ENCODE assay signal across 19 cellular contexts in genomic region chr10:103551619-103552602, GRCh38. TPM values are rescaled to one million over a fixed set of nuclear protein-coding genes. Genes with fewer than 3 reads are reported as not detected.
DNase-seq lines count a peak whose midpoint lies in the region; ATAC-seq and TF ChIP-seq lines count a peak whose summit lies in the region.
"Had no signal": no experiment of that assay in that cellular context is flagged by ENCODE, and none has a peak within 500 bp of the region (broad histone marks: within the 10 kb centered on the region; RNA-seq: fewer than 3 reads in every experiment).

No MANE protein-coding gene starts in this region.

- peak overlapping the region; percentile 93 to 98 (median 97) for H3K27ac Mint-ChIP-seq in CD14-positive monocyte
- no peak overlapping the region for H3K27ac Mint-ChIP-seq in naive thymus-derived CD4-positive, alpha-beta T cell
- H3K27ac Mint-ChIP-seq: GM23338; stimulated activated effector memory CD8-positive, alpha-beta T cell treated with anti-CD3 and anti-CD28 coated beads, Interleukin-12 subunit alpha, Interleukin-12 subunit beta, amount 100 ng/mL, for 72 hours had no signal

- H3K4me1 Mint-ChIP-seq in CD14-positive monocyte, result peaks cover 62% of the 10 kb centered on the region
- peaks cover 11 to 28% (median 15%) of the 10 kb centered on the region in 7 donors for H3K4me1 Mint-ChIP-seq in naive thymus-derived CD4-positive, alpha-beta T cell
- H3K4me1 Mint-ChIP-seq: GM23338 had no signal

- H3K27me3 Mint-ChIP-seq in CD14-positive monocyte (ENCODE audit: low read depth in 3 of 3), result peaks cover 15 to 44% (median 38%) of the 10 kb centered on the region in 3 donors
- peaks cover 0 to 19% (median 9%) of the 10 kb centered on the region in 5 donors for H3K27me3 Mint-ChIP-seq in naive thymus-derived CD4-positive, alpha-beta T cell

- POLR2A ChIA-PET in naive thymus-derived CD4-positive, alpha-beta T cell (lab: Charles Lee), result no interaction called here

- intact Hi-C loops in CD14-positive monocyte (cut with micrococcal nuclease), result no loop called here
- intact Hi-C loops in adrenal gland (cut with DNase I), result no loop called here
- intact Hi-C loops in naive thymus-derived CD4-positive, alpha-beta T cell (cut with micrococcal nuclease), result no loop called here

- DNase-seq in CD14-positive monocyte (ENCODE audit: low spot score) (peak; percentile 84), KBM-7 (peak; percentile 30), adrenal gland (peak in 4 of 7 donors; percentile 30 to 49 (median 38)), ACHN (no peak), DMS114 treated with DMSO at 0.1 percent for 48 hours (lab: John Stamatoyannopoulos, UW; ENCODE audit: unreplicated experiment) (no peak), DMS 273 (lab: John Stamatoyannopoulos, UW; ENCODE audit: unreplicated experiment) (no peak)
- DNase-seq in naive thymus-derived CD4-positive, alpha-beta T cell, result no peak
- DNase-seq: activated CD4-positive, alpha-beta T cell treated with anti-CD3 and anti-CD28 coated beads, Interleukin-2, amount 50 U/mL, for 48 hours; CD4-positive, alpha-beta memory T cell; central memory CD4-positive, alpha-beta T cell; hypothalamus; left colon; NCI-H1417 had no signal

- ATAC-seq in naive thymus-derived CD4-positive, alpha-beta T cell, result peak; percentile 65
- ATAC-seq: GM23338; left colon; stimulated activated effector memory CD8-positive, alpha-beta T cell treated with anti-CD3 and anti-CD28 coated beads, Interleukin-12 subunit alpha, Interleukin-12 subunit beta, amount 100 ng/mL, for 72 hours had no signal

- peaks cover 4 to 6% of the 10 kb centered on the region in 2 donors for H3K4me1 ChIP-seq in adrenal gland (replicated peaks in 1 of 2)
- peaks cover 0 to 11% of the 10 kb centered on the region in 2 donors for H3K4me1 ChIP-seq in naive thymus-derived CD4-positive, alpha-beta T cell (ENCODE audit: control insufficient read depth in 2 of 2, insufficient read depth in 2 of 2, low read length in 2 of 2)

- TF ChIP-seq POLR2A in adrenal gland (IDR thresholded peaks at IDR 0.05), result no peak

- no peak for TF ChIP-seq CTCF in CD14-positive monocyte (IDR thresholded peaks at IDR 0.05)
- no peak for TF ChIP-seq CTCF in adrenal gland (IDR thresholded peaks at IDR 0.05)

- peaks cover 0 to 9% of the 10 kb centered on the region in 2 donors for H3K36me3 Mint-ChIP-seq in CD14-positive monocyte
- H3K36me3 Mint-ChIP-seq in naive thymus-derived CD4-positive, alpha-beta T cell, result no peaks in the 10 kb centered on the region
- H3K36me3 Mint-ChIP-seq: CD4-positive, alpha-beta memory T cell; stimulated activated effector memory CD8-positive, alpha-beta T cell treated with anti-CD3 and anti-CD28 coated beads, Interleukin-12 subunit alpha, Interleukin-12 subunit beta, amount 100 ng/mL, for 72 hours had no signal

- peak overlapping the region; percentile 31 to 73 for H3K4me3 Mint-ChIP-seq in CD14-positive monocyte
- H3K4me3 Mint-ChIP-seq in naive thymus-derived CD4-positive, alpha-beta T cell, result no peak overlapping the region
- H3K4me3 Mint-ChIP-seq: GM23338; stimulated activated effector memory CD8-positive, alpha-beta T cell treated with anti-CD3 and anti-CD28 coated beads, Interleukin-12 subunit alpha, Interleukin-12 subunit beta, amount 100 ng/mL, for 72 hours had no signal

- H3K4me3 ChIP-seq in adrenal gland, result no peak overlapping the region
- H3K4me3 ChIP-seq in naive thymus-derived CD4-positive, alpha-beta T cell (ENCODE audit: low read length), result no peak overlapping the region
- H3K4me3 ChIP-seq: GM23338, pancreas, SJSA1 had no signal

- peak overlapping the region in 1 of 5 donors; percentile 29 for H3K27ac ChIP-seq in adrenal gland
- no peak overlapping the region for H3K27ac ChIP-seq in naive thymus-derived CD4-positive, alpha-beta T cell (ENCODE audit: low read depth, low read length)
- H3K27ac ChIP-seq: HL-60, KMS-11, pancreas, SJSA1 had no signal

- no peaks in the 10 kb centered on the region for H3K27me3 ChIP-seq in adrenal gland
- no peaks in the 10 kb centered on the region for H3K27me3 ChIP-seq in naive thymus-derived CD4-positive, alpha-beta T cell (ENCODE audit: control insufficient read depth in 2 of 2, insufficient read depth in 2 of 2, low read length in 2 of 2)
- H3K27me3 ChIP-seq: pancreas had no signal

- no peaks in the 10 kb centered on the region for H3K9me3 ChIP-seq in adrenal gland (replicated peaks in 1 of 3)
- H3K9me3 ChIP-seq in naive thymus-derived CD4-positive, alpha-beta T cell (ENCODE audit: control insufficient read depth in 2 of 3, low read length in 3 of 3), result no peaks in the 10 kb centered on the region
- H3K9me3 ChIP-seq: pancreas had no signal

- in situ Hi-C loops in KBM-7 (cut with MboI; ENCODE audit: low pct_unique_long_range_greater_than_20kb, low sequenced_read_pairs), result no loop called here
- in situ Hi-C loops in ACHN (cut with HindIII; ENCODE audit: low pct_ligation_motif_present, low pct_unique_long_range_greater_than_20kb, low sequenced_read_pairs), result no loop called here

- H3K9me3 Mint-ChIP-seq in CD14-positive monocyte, result peaks cover 3 to 10% (median 7%) of the 10 kb centered on the region in 7 donors
- no peaks in the 10 kb centered on the region for H3K9me3 Mint-ChIP-seq in naive thymus-derived CD4-positive, alpha-beta T cell
- H3K9me3 Mint-ChIP-seq: CD4-positive, alpha-beta memory T cell; GM23338; stimulated activated effector memory CD8-positive, alpha-beta T cell treated with anti-CD3 and anti-CD28 coated beads, Interleukin-12 subunit alpha, Interleukin-12 subunit beta, amount 100 ng/mL, for 72 hours had no signal

- CTCF ChIA-PET in naive thymus-derived CD4-positive, alpha-beta T cell (lab: Charles Lee), result interaction anchor here (0.6 kb wide), 1 partner anchor 15 kb away, joined by 3 read pairs; no protein-coding TSS in a partner anchor

- 54 to 58% (median 55%) methylated on average over 7 to 10 of the region's 10 CpGs for WGBS in adrenal gland, 4 donors

- H3K36me3 ChIP-seq in adrenal gland (replicated peaks in 1 of 2), result no peaks in the 10 kb centered on the region
- no peaks in the 10 kb centered on the region for H3K36me3 ChIP-seq in naive thymus-derived CD4-positive, alpha-beta T cell (ENCODE audit: control insufficient read depth in 2 of 3, insufficient read depth in 3 of 3, low read length in 3 of 3)
- H3K36me3 ChIP-seq: pancreas, SJSA1 had no signal

RNA-seq across cellular contexts. Expression of gene NEURL1, which starts 58.4 kb away (rescaled TPM):
- polyA plus RNA-seq in CD14-positive monocyte, result 1 to 10 TPM; 3.0 to 3.3 TPM
- total RNA-seq in adrenal gland, result 1 to 10 TPM in 3 of 8 donors, under 1 TPM in 2, not detected in 3; 0.18 to 7.7 (median 3.2) TPM
- 10 to 100 TPM in 1 of 3 donors, 1 to 10 TPM in 2; 1.0 to 12.5 (median 2.3) TPM for polyA plus RNA-seq in adrenal gland
- 1 to 10 TPM in 3 of 5 experiments, under 1 TPM in 2; 0.81 to 9.2 (median 1.1) TPM for total RNA-seq in naive thymus-derived CD4-positive, alpha-beta T cell
- polyA plus RNA-seq in naive thymus-derived CD4-positive, alpha-beta T cell, result 1 to 10 TPM in 1 of 2 donors, under 1 TPM in 1; 0.76 to 1.1 TPM
- total RNA-seq: SJSA1 had no signal

Comparison
In these comparisons a context has a peak if more than half of its experiments do, and no peak if none do; other contexts are left out.
1. DNase-seq: peak in CD14-positive monocyte (single experiment), KBM-7 (single experiment) and adrenal gland (4 of 7); none in naive thymus-derived CD4-positive, alpha-beta T cell (0 of 9), ACHN (single experiment), DMS114 treated with DMSO at 0.1 percent for 48 hours (single experiment) and DMS 273 (single experiment).
2. H3K27ac Mint-ChIP-seq: peak in CD14-positive monocyte (7 of 7); none in naive thymus-derived CD4-positive, alpha-beta T cell (0 of 9).
3. H3K4me3 Mint-ChIP-seq: peak in CD14-positive monocyte (2 of 2); none in naive thymus-derived CD4-positive, alpha-beta T cell (0 of 10).